Comparison of ENCODE assay signal across 8 cellular contexts in genomic region chr1:12618661-12619395, GRCh38. TPM values are rescaled to one million over a fixed set of nuclear protein-coding genes. Genes with fewer than 3 reads are reported as not detected.
DNase-seq lines count a peak whose midpoint lies in the region; ATAC-seq and TF ChIP-seq lines count a peak whose summit lies in the region.

No MANE protein-coding gene starts in this region.

- peak overlapping the region; percentile 95 for H3K9ac ChIP-seq in PC-3 (ENCODE audit: low read length)
- H3K9ac ChIP-seq in neural progenitor cell: no peak overlapping the region

- H3K79me2 ChIP-seq in PC-3 (ENCODE audit: low read length) (peaks cover 60% of the 10 kb centered on the region), neural progenitor cell (ENCODE audit: low read depth) (peaks cover 11% of the 10 kb centered on the region)

- H4K20me1 ChIP-seq in PC-3 (ENCODE audit: low read length) (peaks cover 19% of the 10 kb centered on the region), neural progenitor cell (ENCODE audit: low read depth) (peaks cover 16% of the 10 kb centered on the region)

- H3K36me3 ChIP-seq in PC-3 (ENCODE audit: low read depth, low read length) (peaks cover 4% of the 10 kb centered on the region; the same call in 1 of the 2 replicates), neural progenitor cell (no peaks in the 10 kb centered on the region), suprapubic skin (no peaks in the 10 kb centered on the region)

- no peaks in the 10 kb centered on the region for H3K27me3 ChIP-seq in PC-3 (ENCODE audit: low read length)
- H3K27me3 ChIP-seq in neural progenitor cell: peaks cover 18% of the 10 kb centered on the region
- H3K27me3 ChIP-seq in suprapubic skin: no peaks in the 10 kb centered on the region

- CTCF ChIA-PET in PC-3 (lab: Charles Lee): interaction anchor here (1.0 to 2.1 kb wide), 5 partner anchors 17 to 211 kb away, joined by 3 to 10 read pairs (median 5); no protein-coding TSS in a partner anchor

- peak overlapping the region; percentile 95 for H3K27ac Mint-ChIP-seq in activated T-helper 17 cell treated with anti-CD3 and anti-CD28 coated beads, Interleukin-2, amount 50 U/mL, for 72 hours
- no peak overlapping the region for H3K27ac Mint-ChIP-seq in neural progenitor cell

- peak in 1 of 2 donors; percentile 43 for TF ChIP-seq POLR2A in suprapubic skin (IDR thresholded peaks at IDR 0.05)

- H2AFZ ChIP-seq in PC-3 (ENCODE audit: low read length) (peak overlapping the region; percentile 86), neural progenitor cell (replicated peaks) (peak overlapping the region; percentile 98)

- H3K9me3 Mint-ChIP-seq in activated T-helper 17 cell treated with anti-CD3 and anti-CD28 coated beads, Interleukin-2, amount 50 U/mL, for 72 hours: no peaks in the 10 kb centered on the region
- no peaks in the 10 kb centered on the region for H3K9me3 Mint-ChIP-seq in neural progenitor cell

- no peak for TF ChIP-seq EP300 in suprapubic skin (IDR thresholded peaks at IDR 0.05)

- peak overlapping the region; percentile 99 for H3K4me3 Mint-ChIP-seq in activated T-helper 17 cell treated with anti-CD3 and anti-CD28 coated beads, Interleukin-2, amount 50 U/mL, for 72 hours
- H3K4me3 Mint-ChIP-seq in neural progenitor cell: peak overlapping the region; percentile 95

- peaks cover 54% of the 10 kb centered on the region for H3K36me3 Mint-ChIP-seq in activated T-helper 17 cell treated with anti-CD3 and anti-CD28 coated beads, Interleukin-2, amount 50 U/mL, for 72 hours (ENCODE audit: low read depth)
- H3K36me3 Mint-ChIP-seq in neural progenitor cell: no peaks in the 10 kb centered on the region

- H3K27ac ChIP-seq in PC-3 (ENCODE audit: low read length) (peak overlapping the region; percentile 91), neural progenitor cell (no peak overlapping the region), suprapubic skin (peak overlapping the region; percentile 94)

- POLR2A ChIA-PET in PC-3 (lab: Charles Lee; ENCODE audit: unreplicated experiment): interaction anchor here (0.7 to 1.4 kb wide), 3 partner anchors 17 to 24 kb away, joined by 3 to 14 read pairs (median 8); no protein-coding TSS in a partner anchor

- no peaks in the 10 kb centered on the region for H3K9me2 ChIP-seq in PC-3 (replicated peaks; ENCODE audit: low read length)

- H3K4me1 ChIP-seq in PC-3 (ENCODE audit: insufficient read depth, low read length) (peaks cover 31% of the 10 kb centered on the region), neural progenitor cell (peaks cover 29% of the 10 kb centered on the region), suprapubic skin (peaks cover 73% of the 10 kb centered on the region)

- H3K4me3 ChIP-seq in PC-3 (ENCODE audit: low read length) (peak overlapping the region; percentile 83), fibroblast of the aortic adventitia (ENCODE audit: low read depth, low read length) (peak overlapping the region; percentile 92), neural progenitor cell (peak overlapping the region; percentile 94), suprapubic skin (peak overlapping the region; percentile 87)

- ATAC-seq in GM18909 (IDR thresholded peaks at IDR 0.05; ENCODE audit: poor library complexity, unreplicated experiment): peak; percentile 11
- peak; percentile 43 for ATAC-seq in PC-3
- ATAC-seq in activated T-helper 17 cell treated with anti-CD3 and anti-CD28 coated beads, Interleukin-2, amount 50 U/mL, for 72 hours (replicated peaks): peak; percentile 70
- ATAC-seq in GM19351 (IDR thresholded peaks at IDR 0.05; ENCODE audit: unreplicated experiment): no peak
- no peak for ATAC-seq in HG03439 (IDR thresholded peaks at IDR 0.05; ENCODE audit: unreplicated experiment)

- no peak for TF ChIP-seq CTCF in PC-3 (conservative IDR thresholded peaks at IDR 0.05; ENCODE audit: low read depth, low read length)
- peak; percentile 6 for TF ChIP-seq CTCF in fibroblast of the aortic adventitia (IDR thresholded peaks at IDR 0.05; ENCODE audit: insufficient read depth, low read length)
- TF ChIP-seq CTCF in neural progenitor cell (IDR thresholded peaks at IDR 0.05): no peak
- no peak for TF ChIP-seq CTCF in suprapubic skin (IDR thresholded peaks at IDR 0.05)

- H3K27me3 Mint-ChIP-seq in activated T-helper 17 cell treated with anti-CD3 and anti-CD28 coated beads, Interleukin-2, amount 50 U/mL, for 72 hours: no peaks in the 10 kb centered on the region
- peaks cover 34% of the 10 kb centered on the region for H3K27me3 Mint-ChIP-seq in neural progenitor cell (ENCODE audit: insufficient read depth, low read depth)

- H3K9me3 ChIP-seq in PC-3 (ENCODE audit: low read length): no peaks in the 10 kb centered on the region
- no peaks in the 10 kb centered on the region for H3K9me3 ChIP-seq in neural progenitor cell (ENCODE audit: low read depth)
- H3K9me3 ChIP-seq in suprapubic skin: no peaks in the 10 kb centered on the region

- BruUV-seq in PC-3 (replicated peaks; lab: Mats Ljungman, UMichigan): TSS peak; percentile 49

- WGBS in suprapubic skin: 13% methylated on average over 26 of the region's 28 CpGs

- H3F3A ChIP-seq in PC-3 (ENCODE audit: low read length, unreplicated experiment) (no peaks in the 10 kb centered on the region), neural progenitor cell (ENCODE audit: low read depth) (peaks cover 50% of the 10 kb centered on the region)

- H3K4me2 ChIP-seq in PC-3 (ENCODE audit: low read length) (peak overlapping the region; percentile 91), neural progenitor cell (peak overlapping the region; percentile 91)

- peak; percentile 87 for DNase-seq in PC-3
- DNase-seq in fibroblast of the aortic adventitia (ENCODE audit: low read depth): peak; percentile 88
- peak; percentile 79 for DNase-seq in neural progenitor cell (ENCODE audit: low spot score)
- DNase-seq in suprapubic skin (ENCODE audit: low spot score in 2 of 2): peak in 1 of 2 donors; percentile 84

- H3K4me1 Mint-ChIP-seq in activated T-helper 17 cell treated with anti-CD3 and anti-CD28 coated beads, Interleukin-2, amount 50 U/mL, for 72 hours: peaks cover 20% of the 10 kb centered on the region
- peaks cover 53% of the 10 kb centered on the region for H3K4me1 Mint-ChIP-seq in neural progenitor cell

- intact Hi-C loops in PC-3 (cut with micrococcal nuclease): loop anchor here (1.0 to 5.0 kb wide), 7 partner anchors 69 to 305 kb away; no protein-coding TSS in a partner anchor

RNA-seq across cellular contexts. Expression of gene DHRS3, which starts 0.8 kb away (rescaled TPM):
- 105 and 116 TPM in 2 replicates for total RNA-seq in PC-3 (2014; rRNA removed)
- 10 to 100 TPM; 15.9 to 97.8 TPM for total RNA-seq in activated T-helper 17 cell treated with anti-CD3 and anti-CD28 coated beads, Interleukin-2, amount 50 U/mL, for 72 hours
- total RNA-seq in fibroblast of the aortic adventitia (ENCODE audit: low replicate concordance): 64.4 and 114 TPM in 2 replicates
- total RNA-seq in neural progenitor cell (ENCODE audit: low replicate concordance): 2.5 and 4.3 TPM in 2 replicates
- total RNA-seq in suprapubic skin: 10 to 100 TPM; 73.3 to 86.9 (median 80.2) TPM

RNA-seq across cellular contexts. Expression of gene AADACL4, which starts 25.1 kb away (rescaled TPM):
- total RNA-seq in PC-3 (2014; rRNA removed): not detected in 2 replicates
- total RNA-seq in activated T-helper 17 cell treated with anti-CD3 and anti-CD28 coated beads, Interleukin-2, amount 50 U/mL, for 72 hours: not detected
- total RNA-seq in fibroblast of the aortic adventitia (ENCODE audit: low replicate concordance): not detected in 2 replicates
- not detected in 2 replicates for total RNA-seq in neural progenitor cell (ENCODE audit: low replicate concordance)
- not detected for total RNA-seq in suprapubic skin

Comparison
In these comparisons a context has a peak if more than half of its experiments do, and no peak if none do; other contexts are left out.
1. ATAC-seq: peak in GM18909 (single experiment), PC-3 (single experiment) and activated T-helper 17 cell treated with anti-CD3 and anti-CD28 coated beads, Interleukin-2, amount 50 U/mL, for 72 hours (single experiment); none in GM19351 (single experiment) and HG03439 (single experiment).
2. Peak in every context shown above with its lines, with median percentiles within 50 percentile points of each other: H3K4me3 ChIP-seq.